ENCODE assay signal across 25 cellular contexts in genomic region chr6:13351271-13351670, GRCh38. TPM values are rescaled to one million over a fixed set of nuclear protein-coding genes. Genes with fewer than 3 reads are reported as not detected.
DNase-seq lines count a peak whose midpoint lies in the region; FAIRE-seq and TF ChIP-seq lines count a peak whose summit lies in the region.
"Had no signal": no experiment of that assay in that cellular context is flagged by ENCODE, and none has a peak within 500 bp of the region (broad histone marks: within the 10 kb centered on the region; RNA-seq: fewer than 3 reads in every experiment).

No MANE protein-coding gene starts in this region.

- H3K9me3 ChIP-seq in NT2/D1 (ENCODE audit: insufficient read depth, low read length) (no peaks in the 10 kb centered on the region), ectodermal cell (ENCODE audit: control insufficient read depth, low read length) (no peaks in the 10 kb centered on the region), small intestine (ENCODE audit: control insufficient read depth, low read depth) (no peaks in the 10 kb centered on the region)
- H3K9me3 ChIP-seq: esophagus muscularis mucosa, tibial artery had no signal

- H3K4me1 Mint-ChIP-seq in activated T-helper 1 cell treated with anti-CD3 and anti-CD28 coated beads, Interleukin-12 subunit alpha, Interleukin-12 subunit beta, Interleukin-2, Interleukin-4 antibody, amounts not matched to agents 30 ng/mL and 10 ng/mL and 1 ng/mL, durations not matched to agents 14 hours and 24 hours and 36 hours (ENCODE audit: low read depth), result peaks cover 33% of the 10 kb centered on the region

- intact Hi-C loops in posterior cingulate gyrus (cut with DNase I), result loop anchor here (10.0 kb wide), 1 partner anchor 64 kb away; no protein-coding TSS in a partner anchor
- intact Hi-C loops in activated T-helper 1 cell treated with anti-CD3 and anti-CD28 coated beads, Interleukin-12 subunit alpha, Interleukin-12 subunit beta, Interleukin-2, Interleukin-4 antibody, amounts not matched to agents 30 ng/mL and 10 ng/mL and 1 ng/mL, durations not matched to agents 14 hours and 24 hours and 36 hours (cut with micrococcal nuclease), result no loop called here

- H3K27ac ChIP-seq in ectodermal cell (ENCODE audit: insufficient read depth, low read depth, low read length, poor library complexity, severe bottlenecking), result peak overlapping the region; percentile 90
- no peak overlapping the region for H3K27ac ChIP-seq in small intestine (ENCODE audit: low read depth in 1 of 2, low read length in 1 of 2)
- H3K27ac ChIP-seq: esophagus muscularis mucosa, GM23248, parathyroid adenoma, VCaP had no signal

- no peak overlapping the region for H3K4me3 Mint-ChIP-seq in activated T-helper 1 cell treated with anti-CD3 and anti-CD28 coated beads, Interleukin-12 subunit alpha, Interleukin-12 subunit beta, Interleukin-2, Interleukin-4 antibody, amounts not matched to agents 30 ng/mL and 10 ng/mL and 1 ng/mL, durations not matched to agents 14 hours and 24 hours and 36 hours
- H3K4me3 Mint-ChIP-seq: CD8-positive, alpha-beta T cell; stimulated activated naive B cell treated with anti-CD40 and anti-IgM and Interleukin-4, amounts not matched to agents 10 μg/mL and 1 μg/mL and 100 μg/mL, for 72 hours; T-helper 17 cell had no signal

- TF ChIP-seq CTCF in foreskin fibroblast (IDR thresholded peaks at IDR 0.05; ENCODE audit: low read depth, low read length), result no peak

- H3K27me3 Mint-ChIP-seq in activated T-helper 1 cell treated with anti-CD3 and anti-CD28 coated beads, Interleukin-12 subunit alpha, Interleukin-12 subunit beta, Interleukin-2, Interleukin-4 antibody, amounts not matched to agents 30 ng/mL and 10 ng/mL and 1 ng/mL, durations not matched to agents 14 hours and 24 hours and 36 hours (ENCODE audit: insufficient read depth), result no peaks in the 10 kb centered on the region
- H3K27me3 Mint-ChIP-seq: stimulated activated naive B cell treated with anti-CD40 and anti-IgM and Interleukin-4, amounts not matched to agents 10 μg/mL and 1 μg/mL and 100 μg/mL, for 72 hours; T-helper 17 cell had no signal

- H3K36me3 Mint-ChIP-seq in activated T-helper 1 cell treated with anti-CD3 and anti-CD28 coated beads, Interleukin-12 subunit alpha, Interleukin-12 subunit beta, Interleukin-2, Interleukin-4 antibody, amounts not matched to agents 30 ng/mL and 10 ng/mL and 1 ng/mL, durations not matched to agents 14 hours and 24 hours and 36 hours (ENCODE audit: low read depth), result no peaks in the 10 kb centered on the region
- H3K36me3 Mint-ChIP-seq: CD8-positive, alpha-beta T cell; stimulated activated naive B cell treated with anti-CD40 and anti-IgM and Interleukin-4, amounts not matched to agents 10 μg/mL and 1 μg/mL and 100 μg/mL, for 72 hours had no signal

- H3K9ac ChIP-seq in NT2/D1 (ENCODE audit: insufficient read length, low read depth), result peak overlapping the region; percentile 1
- H3K9ac ChIP-seq: GM23248, parathyroid adenoma had no signal

- no peaks in the 10 kb centered on the region for H3K9me3 Mint-ChIP-seq in activated T-helper 1 cell treated with anti-CD3 and anti-CD28 coated beads, Interleukin-12 subunit alpha, Interleukin-12 subunit beta, Interleukin-2, Interleukin-4 antibody, amounts not matched to agents 30 ng/mL and 10 ng/mL and 1 ng/mL, durations not matched to agents 14 hours and 24 hours and 36 hours
- H3K9me3 Mint-ChIP-seq: CD8-positive, alpha-beta T cell; stimulated activated naive B cell treated with anti-CD40 and anti-IgM and Interleukin-4, amounts not matched to agents 10 μg/mL and 1 μg/mL and 100 μg/mL, for 72 hours had no signal

- H3K4me1 ChIP-seq in NT2/D1 (ENCODE audit: insufficient read depth, insufficient read length) (peaks cover 5% of the 10 kb centered on the region), ectodermal cell (ENCODE audit: control insufficient read depth, insufficient read depth, low read length) (peaks cover 25% of the 10 kb centered on the region), small intestine (ENCODE audit: control insufficient read depth in 2 of 2, insufficient read depth in 1 of 2, low read depth in 1 of 2, low read length in 1 of 2) (peaks cover 0 to 3% of the 10 kb centered on the region in 2 donors)

- WGBS in ectodermal cell, 2 experiments, result 6 to 7% methylated on average over 12 of the region's 12 CpGs
- WGBS in small intestine, 3 donors, result 86 to 89% (median 89%) methylated on average over 12 of the region's 12 CpGs

- FAIRE-seq in small intestine (lab: Jason Lieb, UNC), result no peak
- FAIRE-seq: GM12878 had no signal

- DNase-seq in NT2/D1 (ENCODE audit: low read depth, low spot score) (no peak), medulla oblongata (ENCODE audit: extremely low spot score) (peak; percentile 40), posterior cingulate gyrus (peak in 7 of 10 donors; percentile 28 to 89 (median 36)), small intestine (no peak), foreskin fibroblast (no peak)
- no peak for DNase-seq in activated T-helper 1 cell treated with anti-CD3 and anti-CD28 coated beads, Interleukin-12 subunit alpha, Interleukin-12 subunit beta, Interleukin-2, Interleukin-4 antibody, amounts not matched to agents 30 ng/mL and 10 ng/mL and 1 ng/mL, durations not matched to agents 14 hours and 24 hours and 36 hours (ENCODE audit: low spot score)
- DNase-seq: activated gamma-delta T cell treated with Interleukin-2 at 50 U/mL for 16 hours; CD8-positive, alpha-beta T cell; cerebellar nuclear complex; DMS53; effector memory CD4-positive, alpha-beta T cell; GM23248; left ventricle myocardium superior; NCI-H1105; NCI-H2081 treated with DMSO at 0.1 percent for 48 hours; NCI-H446 treated with DMSO at 0.1 percent for 48 hours; NK-92 treated with Interleukin-12 subunit alpha and Interleukin-12 subunit beta, amount 100 ng/mL, for 24 hours; stimulated activated naive B cell treated with anti-CD40 and anti-IgM and Interleukin-4, amounts not matched to agents 10 μg/mL and 1 μg/mL and 100 μg/mL, for 72 hours; T-helper 17 cell; tibial artery had no signal

- no peaks in the 10 kb centered on the region for H3K27me3 ChIP-seq in NT2/D1 (ENCODE audit: insufficient read depth, insufficient read length)
- no peaks in the 10 kb centered on the region for H3K27me3 ChIP-seq in ectodermal cell (ENCODE audit: control insufficient read depth, insufficient read depth, low read length, poor library complexity, severe bottlenecking)
- H3K27me3 ChIP-seq in small intestine (ENCODE audit: control insufficient read depth in 2 of 2, insufficient read depth in 2 of 2, low read length in 2 of 2), result no peaks in the 10 kb centered on the region
- H3K27me3 ChIP-seq: esophagus muscularis mucosa, tibial artery had no signal

- no peak overlapping the region for H3K27ac Mint-ChIP-seq in activated T-helper 1 cell treated with anti-CD3 and anti-CD28 coated beads, Interleukin-12 subunit alpha, Interleukin-12 subunit beta, Interleukin-2, Interleukin-4 antibody, amounts not matched to agents 30 ng/mL and 10 ng/mL and 1 ng/mL, durations not matched to agents 14 hours and 24 hours and 36 hours
- H3K27ac Mint-ChIP-seq: CD8-positive, alpha-beta T cell; stimulated activated naive B cell treated with anti-CD40 and anti-IgM and Interleukin-4, amounts not matched to agents 10 μg/mL and 1 μg/mL and 100 μg/mL, for 72 hours; T-helper 17 cell had no signal

- no peak overlapping the region for H3K4me3 ChIP-seq in NT2/D1 (ENCODE audit: insufficient read length, low read depth)
- no peak overlapping the region for H3K4me3 ChIP-seq in ectodermal cell (ENCODE audit: insufficient read depth, low read depth, low read length)
- no peak overlapping the region for H3K4me3 ChIP-seq in small intestine (ENCODE audit: low read depth in 1 of 2, low read length in 2 of 2)
- no peak overlapping the region for H3K4me3 ChIP-seq in foreskin fibroblast (ENCODE audit: low read depth in 1 of 2, low read length in 2 of 2)
- H3K4me3 ChIP-seq: esophagus muscularis mucosa, GM12878, GM23248, tibial artery had no signal

- no peaks in the 10 kb centered on the region for H3K36me3 ChIP-seq in NT2/D1 (ENCODE audit: insufficient read depth, insufficient read length, low read length)
- H3K36me3 ChIP-seq in ectodermal cell (ENCODE audit: control insufficient read depth, insufficient read depth, low read length), result no peaks in the 10 kb centered on the region
- H3K36me3 ChIP-seq in small intestine (ENCODE audit: control insufficient read depth in 2 of 2, insufficient read depth in 2 of 2, low read length in 2 of 2), result no peaks in the 10 kb centered on the region
- H3K36me3 ChIP-seq: esophagus muscularis mucosa, tibial artery had no signal

RNA-seq across cellular contexts. Expression of gene TBC1D7, which starts 22.9 kb away (rescaled TPM):
- polyA plus RNA-seq in ectodermal cell (2013, experiment 1 of 4), result 53.7 TPM
- 51.6 TPM for polyA plus RNA-seq in ectodermal cell (2013, experiment 2 of 4)
- polyA plus RNA-seq in ectodermal cell (2013, experiment 3 of 4), result 43.1 TPM
- 46.0 TPM for polyA plus RNA-seq in ectodermal cell (2013, experiment 4 of 4)
- polyA plus RNA-seq in small intestine, result 10 to 100 TPM; 10.7 to 23.5 (median 13.2) TPM
- total RNA-seq in activated T-helper 1 cell treated with anti-CD3 and anti-CD28 coated beads, Interleukin-12 subunit alpha, Interleukin-12 subunit beta, Interleukin-2, Interleukin-4 antibody, amounts not matched to agents 30 ng/mL and 10 ng/mL and 1 ng/mL, durations not matched to agents 14 hours and 24 hours and 36 hours, result 27.3 and 28.2 TPM in 2 replicates

Comparison
In these comparisons a context has a peak if more than half of its experiments do, and no peak if none do; other contexts are left out.
1. DNase-seq: peak in medulla oblongata (single experiment) and posterior cingulate gyrus (7 of 10); none in NT2/D1 (single experiment), small intestine (single experiment), activated T-helper 1 cell treated with anti-CD3 and anti-CD28 coated beads, Interleukin-12 subunit alpha, Interleukin-12 subunit beta, Interleukin-2, Interleukin-4 antibody, amounts not matched to agents 30 ng/mL and 10 ng/mL and 1 ng/mL, durations not matched to agents 14 hours and 24 hours and 36 hours (single experiment) and foreskin fibroblast (0 of 2).